In genomic region chr3:131361464-131362421, GRCh38 we compare ENCODE assay signal across 1 cellular context.
TF ChIP-seq lines count a peak whose summit lies in the region.

No MANE protein-coding gene starts in this region.

TF ChIP-seq in endothelial cell of umbilical vein, 7 proteins besides CTCF, POLR2A, EP300 and RAD21:
- TF ChIP-seq GATA2 (IDR thresholded peaks at IDR 0.05; ENCODE audit: insufficient read depth, insufficient read length, low read depth, low read length): no peak
- TF ChIP-seq EZH2 (IDR thresholded peaks at IDR 0.05; ENCODE audit: borderline replicate concordance, low read depth, low read length, severe bottlenecking): no peak
- no peak for TF ChIP-seq MAX (IDR thresholded peaks at IDR 0.05; ENCODE audit: insufficient read depth, insufficient read length)
- no peak for TF ChIP-seq FOS (IDR thresholded peaks at IDR 0.05; ENCODE audit: borderline replicate concordance, insufficient read depth, low read length)
- TF ChIP-seq JUN (IDR thresholded peaks at IDR 0.05; ENCODE audit: borderline replicate concordance, insufficient read depth, insufficient read length, low read depth): no peak
- TF ChIP-seq POLR2AphosphoS5 (IDR thresholded peaks at IDR 0.05; ENCODE audit: insufficient read depth, low read depth, low read length): no peak
- TF ChIP-seq MYC (IDR thresholded peaks at IDR 0.05; ENCODE audit: low read depth, low read length): no peak
